ENCODE assay signal across 8 cellular contexts in genomic region chr1:220775238-220775853, GRCh38. TPM values are rescaled to one million over a fixed set of nuclear protein-coding genes. Genes with fewer than 3 reads are reported as not detected.
DNase-seq lines count a peak whose midpoint lies in the region; ATAC-seq lines count a peak whose summit lies in the region.

No MANE protein-coding gene starts in this region.

- WGBS in right cardiac atrium, result 39% methylated on average over 8 of the region's 8 CpGs

- peaks cover 2% of the 10 kb centered on the region for H3K4me1 ChIP-seq in right cardiac atrium (ENCODE audit: control insufficient read depth, insufficient read depth, low read length)

- no peak for ATAC-seq in right cardiac atrium
- no peak for ATAC-seq in HG03442 (IDR thresholded peaks at IDR 0.05; ENCODE audit: unreplicated experiment)
- ATAC-seq in GM18909 (IDR thresholded peaks at IDR 0.05; ENCODE audit: poor library complexity, unreplicated experiment), result no peak

- H3K4me3 ChIP-seq in right cardiac atrium (ENCODE audit: low read length), result no peak overlapping the region

- DNase-seq in NCI-H524 (lab: John Stamatoyannopoulos, UW) (peak; percentile 2 to 15), NCI-H524 treated with DMSO at 0.1 percent for 48 hours (lab: John Stamatoyannopoulos, UW) (no peak), NCI-H1105 treated with DMSO at 0.1 percent for 48 hours (lab: John Stamatoyannopoulos, UW) (peak; percentile 16), right cardiac atrium (peak in 2 of 3 donors; percentile 68 to 73)
- DNase-seq in activated T-cell treated with anti-CD3 and anti-CD28 coated beads, Interleukin-2, amount 50 U/mL, for 48 hours, result peak; percentile 51 to 58
- DNase-seq in stimulated activated CD4-positive, alpha-beta T cell treated with anti-CD3 and anti-CD28 coated beads, Interleukin-2, amount 100 ng/mL, for 48 hours, result peak; percentile 35 to 40

- no peak overlapping the region for H3K27ac ChIP-seq in right cardiac atrium (ENCODE audit: low read length)

- H3K27me3 ChIP-seq in right cardiac atrium (ENCODE audit: control insufficient read depth, insufficient read depth), result no peaks in the 10 kb centered on the region

- intact Hi-C loops in right cardiac atrium (cut with DNase I), result loop anchor here (5.0 kb wide), 3 partner anchors 83 to 98 kb away; partner anchors contain the start of gene C1orf115 (in 1 of the 4)

- no peaks in the 10 kb centered on the region for H3K9me3 ChIP-seq in right cardiac atrium (ENCODE audit: control insufficient read depth, low read length)

RNA-seq across cellular contexts. Expression of gene MTARC1, which starts 11.4 kb away (rescaled TPM):
- total RNA-seq in right cardiac atrium, result 10 to 100 TPM in 1 of 4 donors, 1 to 10 TPM in 3; 3.2 to 10.9 (median 3.5) TPM
- polyA plus RNA-seq in right cardiac atrium, result 13.4 TPM

RNA-seq across cellular contexts. Expression of gene MTARC2, which starts 27.2 kb away (rescaled TPM):
- total RNA-seq in right cardiac atrium, result 10 to 100 TPM; 25.9 to 33.0 (median 31.5) TPM
- polyA plus RNA-seq in right cardiac atrium, result 26.3 TPM
